18 cellular contexts compared by ENCODE assay signal in the genomic region with DNA sequence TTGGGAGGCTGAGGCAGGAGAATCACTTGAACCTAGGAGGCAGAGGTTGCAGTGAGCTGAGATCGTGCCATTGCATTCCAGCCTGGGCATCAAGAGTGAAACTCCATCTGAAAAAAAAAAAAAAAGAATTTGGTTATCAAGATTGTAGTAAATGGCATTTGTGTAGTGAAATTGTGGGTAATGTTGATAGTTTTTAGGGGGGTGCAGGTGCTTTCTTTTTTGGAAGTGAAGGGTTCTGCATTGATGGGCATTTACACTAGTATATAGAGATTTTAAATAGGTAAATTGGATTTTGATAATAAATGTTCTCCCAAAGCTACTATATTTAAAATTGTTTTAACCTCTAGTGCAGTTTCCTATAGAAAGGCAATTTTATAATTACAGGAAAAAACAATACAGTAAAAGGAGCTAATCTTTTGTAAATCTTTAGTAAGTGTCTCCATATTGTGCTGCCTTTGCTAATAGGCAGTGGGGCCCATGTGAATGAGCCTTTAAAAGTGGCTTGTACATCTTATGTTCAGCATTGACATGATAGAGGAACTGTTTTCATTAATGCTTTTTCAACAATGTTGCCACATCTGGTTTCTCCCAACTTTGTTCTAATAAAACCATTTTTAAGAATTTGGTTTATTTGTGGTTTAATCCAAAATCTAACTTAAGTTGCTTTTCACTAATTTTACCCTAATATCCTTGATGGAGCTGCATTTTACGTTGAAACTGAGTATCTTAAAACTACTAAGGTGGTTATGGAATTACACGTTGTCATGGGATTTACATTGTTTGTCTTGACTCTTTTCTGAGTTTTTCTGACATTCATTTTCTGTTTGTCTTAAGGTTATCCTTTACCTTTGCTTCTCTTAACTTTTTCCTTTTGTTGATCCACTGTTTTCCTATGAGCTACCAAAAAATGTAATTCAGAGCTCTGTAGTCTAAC. TPM values are rescaled to one million over a fixed set of nuclear protein-coding genes. Genes with fewer than 3 reads are reported as not detected.
A peak's percentile ranks its signal among the peaks of the same experiment; 100 is the strongest.
DNase-seq lines count a peak whose midpoint lies in the region; ATAC-seq, FAIRE-seq and TF ChIP-seq lines count a peak whose summit lies in the region.
"Had no signal": no experiment of that assay in that cellular context is flagged by ENCODE, and none has a peak within 500 bp of the region (broad histone marks: within the 10 kb centered on the region; RNA-seq: fewer than 3 reads in every experiment).

No MANE protein-coding gene starts in this region.

- H3K27ac ChIP-seq in CD8-positive, alpha-beta T cell (ENCODE audit: low read depth, low read length) = no peak overlapping the region
- peak overlapping the region; percentile 3 for H3K27ac ChIP-seq in osteoblast (ENCODE audit: low read depth, low read length)
- H3K27ac ChIP-seq: left lung had no signal

- peaks cover 98% of the 10 kb centered on the region for H3K4me1 ChIP-seq in CD8-positive, alpha-beta T cell (ENCODE audit: insufficient read depth, low read length)
- peaks cover 13% of the 10 kb centered on the region for H3K4me1 ChIP-seq in osteoblast (ENCODE audit: insufficient read depth, low read length)

- H3K4me2 ChIP-seq in osteoblast (ENCODE audit: insufficient read depth, low read length) = no peak overlapping the region

- DNase-seq in CD8-positive, alpha-beta T cell = no peak
- no peak for DNase-seq in H54 (ENCODE audit: insufficient read length, low spot score)
- DNase-seq in activated T-helper 2 cell treated with anti-CD3 and anti-CD28 coated beads, Interferon-gamma antibody, Interleukin-2, Interleukin-4, amounts not matched to agents 10 μg/mL and 5 μg/mL and 100 μg/mL, durations not matched to agents 14 hours and 24 hours and 36 hours (ENCODE audit: low spot score) = no peak
- DNase-seq in osteoblast (ENCODE audit: insufficient read length, low spot score, missing footprints) = no peak
- no peak for DNase-seq in foreskin melanocyte
- no peak for DNase-seq in activated CD4-positive, alpha-beta T cell treated with anti-CD3 and anti-CD28 coated beads, Interleukin-2, amount 50 U/mL, for 48 hours
- DNase-seq: activated CD4-positive, alpha-beta T cell treated with anti-CD3 and anti-CD28 coated beads, Interleukin-2, amount 10 ng/mL, durations not matched to agents 7 days and 5 days; activated naive CD8-positive, alpha-beta T cell treated with anti-CD3 and anti-CD28 coated beads, Interleukin-2, amount 10 ng/mL, durations not matched to agents 7 days and 5 days; head of caudate nucleus; left lung; NCI-H1436 treated with DMSO at 0.1 percent for 48 hours; NCI-H446; PC-3 had no signal

- peaks cover 100% of the 10 kb centered on the region for H3K79me2 ChIP-seq in osteoblast (ENCODE audit: insufficient read depth, low read length)

- H4K20me1 ChIP-seq in osteoblast (ENCODE audit: insufficient read depth, low read length) = peaks cover 95% of the 10 kb centered on the region

- CTCF ChIA-PET in CD8-positive, alpha-beta T cell (lab: Charles Lee) = interaction anchor here (0.9 to 1.1 kb wide), 3 partner anchors 11 to 65 kb away, joined by 3 read pairs; a partner anchor contains a TSS

- no peaks in the 10 kb centered on the region for H3K9me3 Mint-ChIP-seq in CD8-positive, alpha-beta T cell
- H3K9me3 Mint-ChIP-seq in activated T-helper 2 cell treated with anti-CD3 and anti-CD28 coated beads, Interferon-gamma antibody, Interleukin-2, Interleukin-4, amounts not matched to agents 10 μg/mL and 5 μg/mL and 100 μg/mL, durations not matched to agents 14 hours and 24 hours and 36 hours = no peaks in the 10 kb centered on the region
- H3K9me3 Mint-ChIP-seq: activated CD4-positive, alpha-beta T cell treated with anti-CD3 and anti-CD28 coated beads, Interleukin-2, amount 10 ng/mL, durations not matched to agents 7 days and 5 days; activated naive CD8-positive, alpha-beta T cell treated with anti-CD3 and anti-CD28 coated beads, Interleukin-2, amount 10 ng/mL, durations not matched to agents 7 days and 5 days; nephron; T-helper 2 cell treated with Interferon-gamma antibody and Interleukin-4, amounts not matched to agents 5 μg/mL and 100 μg/mL, for 36 hours had no signal

- no peaks in the 10 kb centered on the region for H3K27me3 ChIP-seq in CD8-positive, alpha-beta T cell (ENCODE audit: insufficient read depth, low read length)
- no peaks in the 10 kb centered on the region for H3K27me3 ChIP-seq in osteoblast (ENCODE audit: insufficient read depth, low read length)
- H3K27me3 ChIP-seq: left lung had no signal

- peak; percentile 45 for FAIRE-seq in H54 (lab: Jason Lieb, UNC)
- FAIRE-seq: H1 had no signal

- TF ChIP-seq POLR2A in H54 (IDR thresholded peaks at IDR 0.05; ENCODE audit: low read depth, low read length) = no peak

- H3K4me1 Mint-ChIP-seq in CD8-positive, alpha-beta T cell (ENCODE audit: low read depth) = peaks cover 88% of the 10 kb centered on the region
- H3K4me1 Mint-ChIP-seq in activated T-helper 2 cell treated with anti-CD3 and anti-CD28 coated beads, Interferon-gamma antibody, Interleukin-2, Interleukin-4, amounts not matched to agents 10 μg/mL and 5 μg/mL and 100 μg/mL, durations not matched to agents 14 hours and 24 hours and 36 hours (ENCODE audit: low read depth) = peaks cover 61% of the 10 kb centered on the region

- no peaks in the 10 kb centered on the region for H3K27me3 Mint-ChIP-seq in CD8-positive, alpha-beta T cell (ENCODE audit: low read depth)
- H3K27me3 Mint-ChIP-seq in activated T-helper 2 cell treated with anti-CD3 and anti-CD28 coated beads, Interferon-gamma antibody, Interleukin-2, Interleukin-4, amounts not matched to agents 10 μg/mL and 5 μg/mL and 100 μg/mL, durations not matched to agents 14 hours and 24 hours and 36 hours (ENCODE audit: low read depth) = no peaks in the 10 kb centered on the region
- H3K27me3 Mint-ChIP-seq: activated CD4-positive, alpha-beta T cell treated with anti-CD3 and anti-CD28 coated beads, Interleukin-2, amount 10 ng/mL, durations not matched to agents 7 days and 5 days; activated naive CD8-positive, alpha-beta T cell treated with anti-CD3 and anti-CD28 coated beads, Interleukin-2, amount 10 ng/mL, durations not matched to agents 7 days and 5 days had no signal

- TF ChIP-seq CTCF in CD8-positive, alpha-beta T cell (IDR thresholded peaks at IDR 0.05) = no peak
- TF ChIP-seq CTCF in osteoblast (IDR thresholded peaks at IDR 0.05; ENCODE audit: extremely low read depth, low read depth, low read length) = no peak

- no peaks in the 10 kb centered on the region for H3K36me3 ChIP-seq in CD8-positive, alpha-beta T cell (ENCODE audit: insufficient read depth, low read length)
- H3K36me3 ChIP-seq in osteoblast (ENCODE audit: insufficient read depth, low read length) = no peaks in the 10 kb centered on the region
- H3K36me3 ChIP-seq: left lung had no signal

- intact Hi-C loops in CD8-positive, alpha-beta T cell (cut with DNase I, micrococcal nuclease) = no loop called here
- intact Hi-C loops in activated T-helper 2 cell treated with anti-CD3 and anti-CD28 coated beads, Interferon-gamma antibody, Interleukin-2, Interleukin-4, amounts not matched to agents 10 μg/mL and 5 μg/mL and 100 μg/mL, durations not matched to agents 14 hours and 24 hours and 36 hours (cut with micrococcal nuclease) = no loop called here

- no peaks in the 10 kb centered on the region for H3K9me3 ChIP-seq in CD8-positive, alpha-beta T cell (ENCODE audit: low read length)
- no peaks in the 10 kb centered on the region for H3K9me3 ChIP-seq in osteoblast (ENCODE audit: low read depth, low read length)
- H3K9me3 ChIP-seq: left lung had no signal

- peak overlapping the region; percentile 39 for H3K4me3 Mint-ChIP-seq in CD8-positive, alpha-beta T cell
- no peak overlapping the region for H3K4me3 Mint-ChIP-seq in activated T-helper 2 cell treated with anti-CD3 and anti-CD28 coated beads, Interferon-gamma antibody, Interleukin-2, Interleukin-4, amounts not matched to agents 10 μg/mL and 5 μg/mL and 100 μg/mL, durations not matched to agents 14 hours and 24 hours and 36 hours (ENCODE audit: low read depth)
- H3K4me3 Mint-ChIP-seq: activated CD4-positive, alpha-beta T cell treated with anti-CD3 and anti-CD28 coated beads, Interleukin-2, amount 10 ng/mL, durations not matched to agents 7 days and 5 days; activated naive CD8-positive, alpha-beta T cell treated with anti-CD3 and anti-CD28 coated beads, Interleukin-2, amount 10 ng/mL, durations not matched to agents 7 days and 5 days; nephron; T-helper 2 cell treated with Interferon-gamma antibody and Interleukin-4, amounts not matched to agents 5 μg/mL and 100 μg/mL, for 36 hours had no signal

- H3K36me3 Mint-ChIP-seq in CD8-positive, alpha-beta T cell = peaks cover 28% of the 10 kb centered on the region
- peaks cover 29% of the 10 kb centered on the region for H3K36me3 Mint-ChIP-seq in activated T-helper 2 cell treated with anti-CD3 and anti-CD28 coated beads, Interferon-gamma antibody, Interleukin-2, Interleukin-4, amounts not matched to agents 10 μg/mL and 5 μg/mL and 100 μg/mL, durations not matched to agents 14 hours and 24 hours and 36 hours (ENCODE audit: low read depth)

- no peak overlapping the region for H2AFZ ChIP-seq in osteoblast (ENCODE audit: low read length)

- ATAC-seq in CD8-positive, alpha-beta T cell = no peak
- ATAC-seq in GM18498 (IDR thresholded peaks at IDR 0.05; ENCODE audit: unreplicated experiment) = no peak
- ATAC-seq in HG03175 (IDR thresholded peaks at IDR 0.05; ENCODE audit: unreplicated experiment) = no peak
- ATAC-seq: left lung, PC-3 had no signal

- POLR2A ChIA-PET in CD8-positive, alpha-beta T cell (lab: Charles Lee) = interaction anchor here (1.1 to 6.1 kb wide), 5 partner anchors 11 to 40 kb away, joined by 4 to 49 read pairs (median 4); a partner anchor contains a TSS

- H3K27ac Mint-ChIP-seq in CD8-positive, alpha-beta T cell = peak overlapping the region; percentile 22
- peak overlapping the region; percentile 30 for H3K27ac Mint-ChIP-seq in activated T-helper 2 cell treated with anti-CD3 and anti-CD28 coated beads, Interferon-gamma antibody, Interleukin-2, Interleukin-4, amounts not matched to agents 10 μg/mL and 5 μg/mL and 100 μg/mL, durations not matched to agents 14 hours and 24 hours and 36 hours

- H3K4me3 ChIP-seq in CD8-positive, alpha-beta T cell (ENCODE audit: low read depth, low read length) = no peak overlapping the region
- no peak overlapping the region for H3K4me3 ChIP-seq in osteoblast (ENCODE audit: insufficient read depth, low read length)
- H3K4me3 ChIP-seq: left lung had no signal

RNA-seq across cellular contexts. Expression of a gene that starts 11.1 kb away (rescaled TPM):
- total RNA-seq in CD8-positive, alpha-beta T cell = 100 to 1,000 TPM; 420 to 430 TPM
- total RNA-seq in activated T-helper 2 cell treated with anti-CD3 and anti-CD28 coated beads, Interferon-gamma antibody, Interleukin-2, Interleukin-4, amounts not matched to agents 10 μg/mL and 5 μg/mL and 100 μg/mL, durations not matched to agents 14 hours and 24 hours and 36 hours = 259 TPM in 2 replicates
- 263 and 284 TPM in 2 replicates for total RNA-seq in osteoblast

RNA-seq across cellular contexts. Expression of a gene that starts 37.0 kb away (rescaled TPM):
- 100 to 1,000 TPM; 173 to 179 TPM for total RNA-seq in CD8-positive, alpha-beta T cell
- 98.2 and 107 TPM in 2 replicates for total RNA-seq in activated T-helper 2 cell treated with anti-CD3 and anti-CD28 coated beads, Interferon-gamma antibody, Interleukin-2, Interleukin-4, amounts not matched to agents 10 μg/mL and 5 μg/mL and 100 μg/mL, durations not matched to agents 14 hours and 24 hours and 36 hours
- total RNA-seq in osteoblast = 42.4 and 47.8 TPM in 2 replicates
